In genomic region chr19:45607071-45608029, GRCh38 we compare ENCODE assay signal across 8 cellular contexts. TPM values are rescaled to one million over a fixed set of nuclear protein-coding genes. Genes with fewer than 3 reads are reported as not detected.
A peak's percentile ranks its signal among the peaks of the same experiment; 100 is the strongest.
DNase-seq lines count a peak whose midpoint lies in the region; ATAC-seq, FAIRE-seq and TF ChIP-seq lines count a peak whose summit lies in the region.

No MANE protein-coding gene starts in this region.

- SMC1A ChIA-PET in GM12878 (lab: Charles Lee; ENCODE audit: uncharacterized antibody, unreplicated experiment): interaction anchor here (2.0 to 5.2 kb wide), 2 partner anchors 34 to 38 kb away, joined by 11 to 27 read pairs; no protein-coding TSS in a partner anchor

- H2AFZ ChIP-seq in GM12878 (ENCODE audit: control insufficient read depth, low read depth, low read length) (peak overlapping the region; percentile 90), hepatocyte (peak overlapping the region; percentile 87)

- H3K79me2 ChIP-seq in GM12878 (ENCODE audit: control insufficient read depth, insufficient read depth, low read length): no peaks in the 10 kb centered on the region
- H3K79me2 ChIP-seq in hepatocyte: no peaks in the 10 kb centered on the region

- TF ChIP-seq EP300 in GM12878 (IDR thresholded peaks at IDR 0.05; ENCODE audit: borderline replicate concordance in 1 of 2, control insufficient read depth in 1 of 2, low read depth in 2 of 2, low read length in 2 of 2): no peak

- peak; percentile 66 for TF ChIP-seq RAD21 in GM12878 (IDR thresholded peaks at IDR 0.05; ENCODE audit: insufficient read depth, low read depth, low read length)

- CTCF ChIA-PET in GM12878 (lab: Yijun Ruan, JAX): interaction anchor here (1.1 to 3.5 kb wide), 6 partner anchors 14 to 140 kb away, joined by 3 to 30 read pairs (median 4); no protein-coding TSS in a partner anchor

- RAD21 ChIA-PET in GM12878 (lab: Charles Lee; ENCODE audit: unreplicated experiment): interaction anchor here (4.3 kb wide), 1 partner anchor 35 kb away, joined by 29 read pairs; no protein-coding TSS in a partner anchor

- in situ Hi-C loops in GM12878 (cut with MboI): no loop called here

- WGBS in GM12878 (ENCODE audit: insufficient coverage, insufficient replicate concordance, low lambda C conversion rate, missing lambda C conversion rate): 23% methylated on average over 28 of the region's 28 CpGs
- whole genome bisulfite sequencing in hepatocyte (ENCODE audit: low lambda C conversion rate, missing lambda C conversion rate): 14% methylated on average over 27 of the region's 28 CpGs
- WGBS in psoas muscle, 3 donors: 11 to 14% (median 12%) methylated on average over 27 to 28 of the region's 28 CpGs

- POLR2A ChIA-PET in GM12878 (lab: Charles Lee): interaction anchor here (0.6 kb wide), 1 partner anchor 34 kb away, joined by 5 read pairs; no protein-coding TSS in a partner anchor

- no peaks in the 10 kb centered on the region; the same call in 2 of the 3 replicates for H3K9me3 ChIP-seq in GM12878 (replicated peaks; ENCODE audit: control insufficient read depth, insufficient read depth, low read length)
- no peaks in the 10 kb centered on the region for H3K9me3 ChIP-seq in hepatocyte (ENCODE audit: low read depth)
- H3K9me3 ChIP-seq in psoas muscle: no peaks in the 10 kb centered on the region

- FAIRE-seq in GM12878 (lab: Jason Lieb, UNC): peak; percentile 47

- H3K27me3 ChIP-seq in GM12878 (replicated peaks in 1 of 2; ENCODE audit: control insufficient read depth in 2 of 2, insufficient read depth in 2 of 2, low read length in 1 of 2): peaks cover 0 to under 1% of the 10 kb centered on the region in 2 experiments; a peak in 2 of 4 replicates
- H3K27me3 ChIP-seq in hepatocyte: peaks cover 11% of the 10 kb centered on the region
- H3K27me3 ChIP-seq in psoas muscle (ENCODE audit: insufficient read depth in 3 of 3, low read length in 2 of 3): peaks cover 0 to 18% (median 3%) of the 10 kb centered on the region in 3 donors

- TF ChIP-seq POLR2A in GM12878 (IDR thresholded peaks at IDR 0.05; ENCODE audit: low read depth, low read length): no peak

- ATAC-seq in GM12878 (peak; percentile 80), psoas muscle (peak; percentile 63 to 90 (median 84)), GM21529 (IDR thresholded peaks at IDR 0.05; ENCODE audit: unreplicated experiment) (no peak), GM19395 (IDR thresholded peaks at IDR 0.05; ENCODE audit: unreplicated experiment) (no peak)

- peak overlapping the region; percentile 48 for H3K27ac ChIP-seq in GM12878 (ENCODE audit: control insufficient read depth, insufficient read depth)
- no peak overlapping the region for H3K27ac ChIP-seq in hepatocyte
- H3K27ac ChIP-seq in psoas muscle: no peak overlapping the region

- H3K36me3 ChIP-seq in GM12878 (ENCODE audit: control insufficient read depth in 2 of 2, insufficient read depth in 2 of 2, low read length in 1 of 2) (peaks cover 1 to 6% of the 10 kb centered on the region in 2 experiments; a peak in 1 of 4 replicates), hepatocyte (replicated peaks; ENCODE audit: insufficient read depth, low read depth) (no peaks in the 10 kb centered on the region), psoas muscle (ENCODE audit: insufficient read depth in 1 of 2, low read depth in 1 of 2) (peaks cover 0 to 20% of the 10 kb centered on the region in 2 donors)

- peak overlapping the region; percentile 48 for H3K9ac ChIP-seq in GM12878 (ENCODE audit: control insufficient read depth, insufficient read depth, low read length)

- H3K4me2 ChIP-seq in GM12878 (ENCODE audit: control insufficient read depth, insufficient read depth): peak overlapping the region; percentile 82
- H3K4me2 ChIP-seq in hepatocyte: peak overlapping the region; percentile 82

- H3K4me1 ChIP-seq in GM12878 (ENCODE audit: control insufficient read depth, insufficient read depth, low read length): peaks cover 8% of the 10 kb centered on the region
- peaks cover 4% of the 10 kb centered on the region for H3K4me1 ChIP-seq in hepatocyte (ENCODE audit: insufficient read depth)
- H3K4me1 ChIP-seq in psoas muscle: no peaks in the 10 kb centered on the region

- BruUV-seq in GM12878 (replicated peaks; lab: Mats Ljungman, UMichigan): no TSS peak

- H3K9me2 ChIP-seq in hepatocyte (replicated peaks; ENCODE audit: insufficient read depth): no peaks in the 10 kb centered on the region

- H4K20me1 ChIP-seq in GM12878 (ENCODE audit: control insufficient read depth, insufficient read depth) (no peaks in the 10 kb centered on the region), hepatocyte (ENCODE audit: insufficient read depth, poor library complexity, severe bottlenecking) (no peaks in the 10 kb centered on the region)

- peak overlapping the region; percentile 18 for H3K4me3 ChIP-seq in Jurkat, Clone E6-1 (ENCODE audit: low read length)
- H3K4me3 ChIP-seq in GM12878 (no peak overlapping the region), hepatocyte (no peak overlapping the region), psoas muscle (peak overlapping the region; percentile 33)

- intact Hi-C loops in GM12878 (cut with micrococcal nuclease; ENCODE audit: unreplicated experiment): loop anchor here (1.0 kb wide), 1 partner anchor 35 kb away; no protein-coding TSS in a partner anchor
- intact Hi-C loops in psoas muscle (cut with DNase I): loop anchor here (1.0 to 2.0 kb wide), 2 partner anchors 35 to 36 kb away; no protein-coding TSS in a partner anchor

- DNase-seq in D341Med (ENCODE audit: low spot score) (peak; percentile 86), SW 1271 (lab: John Stamatoyannopoulos, UW) (peak; percentile 16 to 44), GM12878 (ENCODE audit: low read depth, low spot score) (no peak), hepatocyte (ENCODE audit: low spot score) (peak; percentile 86), psoas muscle (peak; percentile 77 to 85)
- no peak for DNase-seq in Jurkat, Clone E6-1 (ENCODE audit: low read depth, low spot score)

- TF ChIP-seq CTCF in GM12878 (IDR thresholded peaks at IDR 0.05 in 2 of 3, conservative IDR thresholded peaks at IDR 0.05 in 1 of 3; ENCODE audit: control insufficient read depth in 2 of 3, extremely low read depth in 1 of 3, insufficient read depth in 1 of 3, low read depth in 3 of 3, low read length in 3 of 3): peak; percentile 80 to 85 (median 83)
- TF ChIP-seq CTCF in hepatocyte (IDR thresholded peaks at IDR 0.05; ENCODE audit: poor library complexity): peak; percentile 74
- peak; percentile 80 for TF ChIP-seq CTCF in psoas muscle (IDR thresholded peaks at IDR 0.05)

RNA-seq across cellular contexts. Expression of gene GPR4, which starts 5.3 kb away (rescaled TPM):
- polyA plus RNA-seq in Jurkat, Clone E6-1 (2012; ENCODE audit: insufficient read depth, insufficient read length): not detected
- 0.10 TPM in 1 of 2 replicates, not detected in the other for total RNA-seq in GM12878 (2013; cell fraction: nucleolus; rRNA removed)
- total RNA-seq in GM12878 (2014; rRNA removed) (not detected in 2 replicates), GM12878 (2014; rRNA removed; fragmentation: Illumina TruSeq; extraction: Trizol) (not detected in 2 replicates), GM12878 (2021) (not detected in 2 replicates), hepatocyte (not detected in 2 replicates), psoas muscle (1 to 10 TPM; 3.0 to 7.5 (median 3.9) TPM)
- polyA plus RNA-seq in GM12878 (2011; ENCODE audit: low read depth): not detected
- polyA plus RNA-seq in GM12878 (2011; rRNA removed) (not detected in 2 replicates), GM12878 (2014; fragmentation: Illumina TruSeq; extraction: Trizol) (not detected in 2 replicates), GM12878 (2014; fragmentation: Nextera tagmentation; extraction: Ambion mirVana) (not detected), GM12878 (2014; rRNA removed) (0.03 TPM in 1 of 2 replicates, not detected in the other), GM12878 (2016; fragmentation: Nextera tagmentation; extraction: Ambion mirVana) (not detected), hepatocyte (0.10 TPM in 1 of 2 replicates, not detected in the other), psoas muscle (1 to 10 TPM; 1.6 to 2.6 (median 2.4) TPM)
- 0.07 TPM in 1 of 2 replicates, not detected in the other for polyA plus RNA-seq in GM12878 (2011; cell fraction: cytosol; rRNA removed)
- 0.12 and 0.13 TPM in 2 replicates for polyA plus RNA-seq in GM12878 (2011; cell fraction: nucleus; rRNA removed)
- not detected in 2 replicates for polyA plus RNA-seq in GM12878 (2012)
- not detected in 2 replicates for polyA minus RNA-seq in GM12878 (2011; rRNA and poly(A)+ RNA removed)
- not detected in 2 replicates for polyA minus RNA-seq in GM12878 (2011; cell fraction: cytosol; rRNA and poly(A)+ RNA removed)
- polyA minus RNA-seq in GM12878 (2011; cell fraction: nucleus; rRNA and poly(A)+ RNA removed): not detected in 2 replicates

RNA-seq across cellular contexts. Expression of gene OPA3, which starts 22.7 kb away (rescaled TPM):
- 12.3 TPM for polyA plus RNA-seq in Jurkat, Clone E6-1 (2012; ENCODE audit: insufficient read depth, insufficient read length)
- 11.7 and 16.1 TPM in 2 replicates for total RNA-seq in GM12878 (2013; cell fraction: nucleolus; rRNA removed)
- total RNA-seq in GM12878 (2014; rRNA removed): 5.9 and 8.0 TPM in 2 replicates
- 9.8 and 10.0 TPM in 2 replicates for total RNA-seq in GM12878 (2014; rRNA removed; fragmentation: Illumina TruSeq; extraction: Trizol)
- total RNA-seq in GM12878 (2021): 18.1 and 22.2 TPM in 2 replicates
- polyA plus RNA-seq in GM12878 (2011; ENCODE audit: low read depth): 4.2 TPM
- 15.0 and 24.3 TPM in 2 replicates for polyA plus RNA-seq in GM12878 (2011; rRNA removed)
- polyA plus RNA-seq in GM12878 (2011; cell fraction: cytosol; rRNA removed): 32.7 and 39.1 TPM in 2 replicates
- polyA plus RNA-seq in GM12878 (2011; cell fraction: nucleus; rRNA removed): 9.0 and 14.1 TPM in 2 replicates
- polyA plus RNA-seq in GM12878 (2012): 7.4 and 7.6 TPM in 2 replicates
- polyA plus RNA-seq in GM12878 (2014; fragmentation: Illumina TruSeq; extraction: Trizol): 10.6 and 12.8 TPM in 2 replicates
- 1 to 10 TPM; 2.2 to 2.3 TPM for polyA plus RNA-seq in GM12878 (2014; fragmentation: Nextera tagmentation; extraction: Ambion mirVana)
- polyA plus RNA-seq in GM12878 (2014; rRNA removed): 11.4 and 13.8 TPM in 2 replicates
- 10 to 100 TPM; 21.7 to 22.4 TPM for polyA plus RNA-seq in GM12878 (2016; fragmentation: Nextera tagmentation; extraction: Ambion mirVana)
- 23.6 and 30.2 TPM in 2 replicates for polyA minus RNA-seq in GM12878 (2011; rRNA and poly(A)+ RNA removed)
- polyA minus RNA-seq in GM12878 (2011; cell fraction: cytosol; rRNA and poly(A)+ RNA removed): 8.1 and 10.3 TPM in 2 replicates
- 1.6 and 3.3 TPM in 2 replicates for polyA minus RNA-seq in GM12878 (2011; cell fraction: nucleus; rRNA and poly(A)+ RNA removed)
- total RNA-seq in hepatocyte: 11.2 and 15.1 TPM in 2 replicates
- 15.0 and 15.2 TPM in 2 replicates for polyA plus RNA-seq in hepatocyte
- total RNA-seq in psoas muscle: 10 to 100 TPM; 14.0 to 27.6 (median 17.6) TPM
- polyA plus RNA-seq in psoas muscle: 10 to 100 TPM in 2 of 3 donors, 1 to 10 TPM in 1; 9.1 to 15.8 (median 12.4) TPM

RNA-seq across cellular contexts. Expression of gene EML2, which starts 31.8 kb away (rescaled TPM):
- 44.6 TPM for polyA plus RNA-seq in Jurkat, Clone E6-1 (2012; ENCODE audit: insufficient read depth, insufficient read length)
- total RNA-seq in GM12878 (2013; cell fraction: nucleolus; rRNA removed): 163 and 188 TPM in 2 replicates
- 44.0 and 46.7 TPM in 2 replicates for total RNA-seq in GM12878 (2014; rRNA removed)
- 23.4 and 23.8 TPM in 2 replicates for total RNA-seq in GM12878 (2014; rRNA removed; fragmentation: Illumina TruSeq; extraction: Trizol)
- 64.0 and 72.2 TPM in 2 replicates for total RNA-seq in GM12878 (2021)
- 29.8 TPM for polyA plus RNA-seq in GM12878 (2011; ENCODE audit: low read depth)
- 28.4 and 47.7 TPM in 2 replicates for polyA plus RNA-seq in GM12878 (2011; rRNA removed)
- polyA plus RNA-seq in GM12878 (2011; cell fraction: cytosol; rRNA removed): 56.3 and 65.9 TPM in 2 replicates
- 324 and 327 TPM in 2 replicates for polyA plus RNA-seq in GM12878 (2011; cell fraction: nucleus; rRNA removed)
- 60.4 and 77.9 TPM in 2 replicates for polyA plus RNA-seq in GM12878 (2012)
- 18.2 and 25.3 TPM in 2 replicates for polyA plus RNA-seq in GM12878 (2014; fragmentation: Illumina TruSeq; extraction: Trizol)
- 1 to 10 TPM; 1.6 to 2.2 TPM for polyA plus RNA-seq in GM12878 (2014; fragmentation: Nextera tagmentation; extraction: Ambion mirVana)
- 56.1 and 56.6 TPM in 2 replicates for polyA plus RNA-seq in GM12878 (2014; rRNA removed)
- 10 to 100 TPM; 27.4 to 27.6 TPM for polyA plus RNA-seq in GM12878 (2016; fragmentation: Nextera tagmentation; extraction: Ambion mirVana)
- 48.7 and 64.3 TPM in 2 replicates for polyA minus RNA-seq in GM12878 (2011; rRNA and poly(A)+ RNA removed)
- polyA minus RNA-seq in GM12878 (2011; cell fraction: cytosol; rRNA and poly(A)+ RNA removed): 22.5 and 26.9 TPM in 2 replicates
- 71.6 and 94.8 TPM in 2 replicates for polyA minus RNA-seq in GM12878 (2011; cell fraction: nucleus; rRNA and poly(A)+ RNA removed)
- total RNA-seq in hepatocyte: 9.1 and 13.9 TPM in 2 replicates
- polyA plus RNA-seq in hepatocyte: 17.0 and 20.6 TPM in 2 replicates
- total RNA-seq in psoas muscle: 10 to 100 TPM; 10.4 to 31.1 (median 18.3) TPM
- polyA plus RNA-seq in psoas muscle: 1 to 10 TPM; 6.2 to 8.3 (median 6.7) TPM

Comparison
In these comparisons a context has a peak if more than half of its experiments do, and no peak if none do; other contexts are left out.
1. DNase-seq: peak in D341Med (single experiment), SW 1271 (2 of 2), hepatocyte (single experiment) and psoas muscle (2 of 2); none in Jurkat, Clone E6-1 (single experiment) and GM12878 (single experiment).
2. H3K4me3 ChIP-seq: peak in Jurkat, Clone E6-1 (single experiment) and psoas muscle (single experiment); none in GM12878 (single experiment) and hepatocyte (single experiment).
3. ATAC-seq: peak in GM12878 (single experiment) and psoas muscle (4 of 4); none in GM21529 (single experiment) and GM19395 (single experiment).
4. Peak in every context shown above with its lines, with median percentiles within 50 percentile points of each other: CTCF ChIP-seq.